ENCODE assay signal across 15 cellular contexts in genomic region chr9:88682431-88682831, GRCh38.
DNase-seq lines count a peak whose midpoint lies in the region; ATAC-seq and TF ChIP-seq lines count a peak whose summit lies in the region.
"Had no signal": no experiment of that assay in that cellular context is flagged by ENCODE, and none has a peak within 500 bp of the region (broad histone marks: within the 10 kb centered on the region; RNA-seq: fewer than 3 reads in every experiment).

No MANE protein-coding gene starts in this region.

- H3K4me3 ChIP-seq in fibroblast of villous mesenchyme (ENCODE audit: low read depth, low read length) (no peak overlapping the region), skeletal muscle cell (ENCODE audit: low read depth, low read length) (no peak overlapping the region)

- ATAC-seq in activated CD8-positive, alpha-beta memory T cell treated with anti-CD3 and anti-CD28 coated beads, Interleukin-2, amount 10 ng/mL, durations not matched to agents 7 days and 5 days = no peak
- ATAC-seq in GM18861 (IDR thresholded peaks at IDR 0.05; ENCODE audit: unreplicated experiment) = no peak
- ATAC-seq: HCT116, PC-3 had no signal

- H3K36me3 Mint-ChIP-seq in nephron (ENCODE audit: low read depth) = no peaks in the 10 kb centered on the region
- H3K36me3 Mint-ChIP-seq in activated CD8-positive, alpha-beta memory T cell treated with anti-CD3 and anti-CD28 coated beads, Interleukin-2, amount 10 ng/mL, durations not matched to agents 7 days and 5 days = no peaks in the 10 kb centered on the region

- H3K9me3 Mint-ChIP-seq in nephron = no peaks in the 10 kb centered on the region
- no peaks in the 10 kb centered on the region for H3K9me3 Mint-ChIP-seq in activated CD8-positive, alpha-beta memory T cell treated with anti-CD3 and anti-CD28 coated beads, Interleukin-2, amount 10 ng/mL, durations not matched to agents 7 days and 5 days (ENCODE audit: low read depth)

- peaks cover 4% of the 10 kb centered on the region for H3K27me3 Mint-ChIP-seq in nephron (ENCODE audit: low read depth)
- H3K27me3 Mint-ChIP-seq in activated CD8-positive, alpha-beta memory T cell treated with anti-CD3 and anti-CD28 coated beads, Interleukin-2, amount 10 ng/mL, durations not matched to agents 7 days and 5 days = no peaks in the 10 kb centered on the region

- DNase-seq in Caki2 (ENCODE audit: low read depth) (peak; percentile 50), fibroblast of villous mesenchyme (ENCODE audit: low read depth) (peak; percentile 90), skeletal muscle cell (ENCODE audit: low read depth) (peak; percentile 59), HUDEP-2 (lab: John Stamatoyannopoulos, UW; ENCODE audit: unreplicated experiment in 76 of 76) (no peak), COR-L47 (lab: John Stamatoyannopoulos, UW) (no peak)
- no peak for DNase-seq in activated CD8-positive, alpha-beta memory T cell treated with anti-CD3 and anti-CD28 coated beads, Interleukin-2, amount 10 ng/mL, durations not matched to agents 7 days and 5 days
- DNase-seq: NCI-H1092 treated with DMSO at 0.1 percent for 48 hours; NCI-H1694 treated with DMSO at 0.1 percent for 48 hours; NCI-H345; NCI-H526 treated with DMSO at 0.1 percent for 48 hours; NK-92 treated with Interleukin-12 subunit alpha and Interleukin-12 subunit beta, amount 100 ng/mL, for 24 hours; PC-3 had no signal

- H3K4me3 Mint-ChIP-seq in nephron = no peak overlapping the region
- H3K4me3 Mint-ChIP-seq in activated CD8-positive, alpha-beta memory T cell treated with anti-CD3 and anti-CD28 coated beads, Interleukin-2, amount 10 ng/mL, durations not matched to agents 7 days and 5 days = no peak overlapping the region

- peaks cover 41% of the 10 kb centered on the region for H3K4me1 Mint-ChIP-seq in nephron
- H3K4me1 Mint-ChIP-seq in activated CD8-positive, alpha-beta memory T cell treated with anti-CD3 and anti-CD28 coated beads, Interleukin-2, amount 10 ng/mL, durations not matched to agents 7 days and 5 days = no peaks in the 10 kb centered on the region

- in situ Hi-C loops in Caki2 (cut with HindIII; ENCODE audit: low pct_unique_long_range_greater_than_20kb, low sequenced_read_pairs) = no loop called here

- H3K27ac Mint-ChIP-seq in nephron = peak overlapping the region; percentile 89 to 92 (median 91)
- H3K27ac Mint-ChIP-seq in activated CD8-positive, alpha-beta memory T cell treated with anti-CD3 and anti-CD28 coated beads, Interleukin-2, amount 10 ng/mL, durations not matched to agents 7 days and 5 days = no peak overlapping the region

- CTCF ChIA-PET in activated CD8-positive, alpha-beta memory T cell treated with anti-CD3 and anti-CD28 coated beads, Interleukin-2, amount 10 ng/mL, durations not matched to agents 7 days and 5 days (lab: Charles Lee) = no interaction called here

- no peak for TF ChIP-seq CTCF in fibroblast of villous mesenchyme (IDR thresholded peaks at IDR 0.05; ENCODE audit: insufficient read depth, low read depth, low read length)
- TF ChIP-seq CTCF in nephron (IDR thresholded peaks at IDR 0.05; ENCODE audit: unreplicated experiment in 3 of 3) = no peak

Comparison
In these comparisons a context has a peak if more than half of its experiments do, and no peak if none do; other contexts are left out.
1. DNase-seq: peak in Caki2 (single experiment), fibroblast of villous mesenchyme (single experiment) and skeletal muscle cell (single experiment); none in HUDEP-2 (0 of 76), activated CD8-positive, alpha-beta memory T cell treated with anti-CD3 and anti-CD28 coated beads, Interleukin-2, amount 10 ng/mL, durations not matched to agents 7 days and 5 days (single experiment) and COR-L47 (single experiment).